ENCODE assay signal across 1 cellular context in genomic region chr10:86753056-86753455, GRCh38.
TF ChIP-seq lines count a peak whose summit lies in the region.

No MANE protein-coding gene starts in this region.

TF ChIP-seq in K562, 482 proteins besides CTCF, POLR2A, EP300 and RAD21:
- no peak for TF ChIP-seq SMARCC2 (IDR thresholded peaks at IDR 0.05; ENCODE audit: low read depth)
- no peak for TF ChIP-seq PHF21A (IDR thresholded peaks at IDR 0.05; ENCODE audit: borderline replicate concordance, low read depth)
- no peak for TF ChIP-seq ZNF79 (CRISPR knock-in tag; IDR thresholded peaks at IDR 0.05; ENCODE audit: low read depth)
- TF ChIP-seq ZNF318 (IDR thresholded peaks at IDR 0.05; ENCODE audit: borderline replicate concordance in 1 of 2, low read depth in 1 of 2), result no peak
